18 cellular contexts compared by ENCODE assay signal in the genomic region with DNA sequence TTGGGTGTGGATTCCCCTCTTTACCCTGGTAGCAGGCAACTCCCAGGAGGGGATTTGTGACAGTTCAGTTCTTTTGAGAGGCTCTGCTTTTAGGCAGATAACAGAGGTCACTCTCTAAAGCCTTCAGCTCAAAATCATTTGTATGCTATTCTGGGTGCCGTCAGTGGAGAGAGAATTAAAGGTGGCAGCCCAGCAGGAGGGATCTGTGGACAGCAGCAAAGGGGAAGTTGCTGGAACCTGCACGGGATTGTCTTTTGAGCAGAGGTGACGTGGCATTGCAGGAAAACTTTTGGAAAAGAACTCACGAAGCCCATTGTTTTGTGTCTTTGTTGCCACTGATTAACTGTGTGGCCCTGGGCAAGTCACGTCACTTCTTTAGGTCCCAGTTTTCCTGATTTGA.
DNase-seq lines count a peak whose midpoint lies in the region; ATAC-seq and TF ChIP-seq lines count a peak whose summit lies in the region.
"Had no signal": no experiment of that assay in that cellular context is flagged by ENCODE, and none has a peak within 500 bp of the region (broad histone marks: within the 10 kb centered on the region; RNA-seq: fewer than 3 reads in every experiment).

No MANE protein-coding gene starts in this region.

- H3K9me3 ChIP-seq in CD4-positive, CD25-positive, alpha-beta regulatory T cell (ENCODE audit: control insufficient read depth in 2 of 2, low read length in 2 of 2) = no peaks in the 10 kb centered on the region
- no peaks in the 10 kb centered on the region for H3K9me3 ChIP-seq in colonic mucosa
- H3K9me3 ChIP-seq: MG63 had no signal

- peaks cover 25% of the 10 kb centered on the region for H3K4me1 ChIP-seq in CD4-positive, CD25-positive, alpha-beta regulatory T cell (ENCODE audit: control insufficient read depth, insufficient read depth, low read length, poor library complexity, severe bottlenecking)
- H3K4me1 ChIP-seq in colonic mucosa = peaks cover 2% of the 10 kb centered on the region

- H3K36me3 Mint-ChIP-seq in CD4-positive, CD25-positive, alpha-beta regulatory T cell = peaks cover 3% of the 10 kb centered on the region
- H3K36me3 Mint-ChIP-seq in neural crest cell (ENCODE audit: low read depth) (peaks cover 5% of the 10 kb centered on the region), natural killer cell (no peaks in the 10 kb centered on the region)

- intact Hi-C loops in colonic mucosa (cut with DNase I) = no loop called here
- intact Hi-C loops in natural killer cell (cut with micrococcal nuclease) = no loop called here

- no peaks in the 10 kb centered on the region for H3K9me3 Mint-ChIP-seq in CD4-positive, CD25-positive, alpha-beta regulatory T cell
- H3K9me3 Mint-ChIP-seq in neural crest cell (no peaks in the 10 kb centered on the region), natural killer cell (no peaks in the 10 kb centered on the region)
- H3K9me3 Mint-ChIP-seq: CD8-positive, alpha-beta T cell had no signal

- peaks cover 0 to 51% (median 27%) of the 10 kb centered on the region in 4 donors for H3K4me1 Mint-ChIP-seq in CD4-positive, CD25-positive, alpha-beta regulatory T cell
- peaks cover 32% of the 10 kb centered on the region for H3K4me1 Mint-ChIP-seq in neural crest cell
- peaks cover 18 to 29% of the 10 kb centered on the region in 2 donors for H3K4me1 Mint-ChIP-seq in natural killer cell

- peak overlapping the region in 1 of 2 donors; percentile 23 for H3K9ac ChIP-seq in colonic mucosa (ENCODE audit: low read depth in 2 of 2, low read length in 2 of 2)
- H3K9ac ChIP-seq: KMS-11 had no signal

- DNase-seq in CD4-positive, CD25-positive, alpha-beta regulatory T cell = no peak
- DNase-seq in NB4 (ENCODE audit: low read depth) (peak; percentile 62), colonic mucosa (no peak), neural crest cell (ENCODE audit: low read depth, low spot score) (no peak), amniotic stem cell (lab: John Stamatoyannopoulos, UW) (no peak), natural killer cell (no peak)
- DNase-seq: ACHN; CD8-positive, alpha-beta T cell; DMS79 treated with DMSO at 0.1 percent for 48 hours; GF-D8; MG63; NCI-H1105 treated with DMSO at 0.1 percent for 48 hours; NCI-H187 treated with DMSO at 0.1 percent for 48 hours; NCI-H446; PC-9 had no signal

- ATAC-seq in CD4-positive, CD25-positive, alpha-beta regulatory T cell (ENCODE audit: low read depth in 2 of 2) = no peak
- no peak for ATAC-seq in GM21825 (IDR thresholded peaks at IDR 0.05; ENCODE audit: unreplicated experiment)
- no peak for ATAC-seq in GM21423 (IDR thresholded peaks at IDR 0.05; ENCODE audit: unreplicated experiment)
- no peak for ATAC-seq in natural killer cell
- ATAC-seq: CD8-positive, alpha-beta T cell had no signal

- H3K36me3 ChIP-seq in CD4-positive, CD25-positive, alpha-beta regulatory T cell (ENCODE audit: control insufficient read depth, insufficient read depth, low read length) = no peaks in the 10 kb centered on the region
- no peaks in the 10 kb centered on the region for H3K36me3 ChIP-seq in colonic mucosa
- H3K36me3 ChIP-seq: MG63 had no signal

- no peaks in the 10 kb centered on the region for H3K27me3 Mint-ChIP-seq in CD4-positive, CD25-positive, alpha-beta regulatory T cell
- H3K27me3 Mint-ChIP-seq in neural crest cell (ENCODE audit: low read depth) = no peaks in the 10 kb centered on the region
- H3K27me3 Mint-ChIP-seq in natural killer cell (ENCODE audit: low read depth in 2 of 2) = no peaks in the 10 kb centered on the region

- no peak for TF ChIP-seq POLR2A in NB4 (IDR thresholded peaks at IDR 0.05; ENCODE audit: extremely low read depth, insufficient read length)

- peak overlapping the region in 1 of 4 donors; percentile 6 for H3K4me3 Mint-ChIP-seq in CD4-positive, CD25-positive, alpha-beta regulatory T cell
- no peak overlapping the region for H3K4me3 Mint-ChIP-seq in neural crest cell
- no peak overlapping the region for H3K4me3 Mint-ChIP-seq in natural killer cell
- H3K4me3 Mint-ChIP-seq: CD8-positive, alpha-beta T cell had no signal

- no peak for TF ChIP-seq CTCF in NB4 (IDR thresholded peaks at IDR 0.05; ENCODE audit: low read depth, low read length)
- TF ChIP-seq CTCF in colonic mucosa (IDR thresholded peaks at IDR 0.05) = no peak
- TF ChIP-seq CTCF in neural crest cell (conservative IDR thresholded peaks at IDR 0.05) = no peak
- no peak for TF ChIP-seq CTCF in natural killer cell (IDR thresholded peaks at IDR 0.05)

- no peak overlapping the region for H3K27ac ChIP-seq in CD4-positive, CD25-positive, alpha-beta regulatory T cell (ENCODE audit: insufficient read depth, low read length, poor library complexity, severe bottlenecking)
- peak overlapping the region; percentile 48 for H3K27ac ChIP-seq in colonic mucosa
- H3K27ac ChIP-seq: KMS-11, PC-9 had no signal

- H3K27ac Mint-ChIP-seq in CD4-positive, CD25-positive, alpha-beta regulatory T cell = peak overlapping the region; percentile 50 to 88 (median 65)
- H3K27ac Mint-ChIP-seq in neural crest cell (ENCODE audit: unreplicated experiment) (peak overlapping the region; percentile 78), natural killer cell (no peak overlapping the region)
- H3K27ac Mint-ChIP-seq: CD8-positive, alpha-beta T cell had no signal

- H3K27me3 ChIP-seq in CD4-positive, CD25-positive, alpha-beta regulatory T cell (ENCODE audit: control insufficient read depth, insufficient read depth, low read length) = no peaks in the 10 kb centered on the region
- no peaks in the 10 kb centered on the region for H3K27me3 ChIP-seq in colonic mucosa
- H3K27me3 ChIP-seq: MG63 had no signal

- no peak overlapping the region for H3K4me3 ChIP-seq in CD4-positive, CD25-positive, alpha-beta regulatory T cell (ENCODE audit: low read depth, low read length)
- H3K4me3 ChIP-seq in NB4 (ENCODE audit: low read depth, low read length) (no peak overlapping the region), colonic mucosa (no peak overlapping the region)
- H3K4me3 ChIP-seq: MG63, PC-9 had no signal

Comparison
In these comparisons a context has a peak if more than half of its experiments do, and no peak if none do; other contexts are left out.
1. H3K27ac Mint-ChIP-seq: peak in CD4-positive, CD25-positive, alpha-beta regulatory T cell (3 of 3) and neural crest cell (single experiment); none in natural killer cell (0 of 2).